3 cellular contexts compared by ENCODE assay signal in the genomic region with DNA sequence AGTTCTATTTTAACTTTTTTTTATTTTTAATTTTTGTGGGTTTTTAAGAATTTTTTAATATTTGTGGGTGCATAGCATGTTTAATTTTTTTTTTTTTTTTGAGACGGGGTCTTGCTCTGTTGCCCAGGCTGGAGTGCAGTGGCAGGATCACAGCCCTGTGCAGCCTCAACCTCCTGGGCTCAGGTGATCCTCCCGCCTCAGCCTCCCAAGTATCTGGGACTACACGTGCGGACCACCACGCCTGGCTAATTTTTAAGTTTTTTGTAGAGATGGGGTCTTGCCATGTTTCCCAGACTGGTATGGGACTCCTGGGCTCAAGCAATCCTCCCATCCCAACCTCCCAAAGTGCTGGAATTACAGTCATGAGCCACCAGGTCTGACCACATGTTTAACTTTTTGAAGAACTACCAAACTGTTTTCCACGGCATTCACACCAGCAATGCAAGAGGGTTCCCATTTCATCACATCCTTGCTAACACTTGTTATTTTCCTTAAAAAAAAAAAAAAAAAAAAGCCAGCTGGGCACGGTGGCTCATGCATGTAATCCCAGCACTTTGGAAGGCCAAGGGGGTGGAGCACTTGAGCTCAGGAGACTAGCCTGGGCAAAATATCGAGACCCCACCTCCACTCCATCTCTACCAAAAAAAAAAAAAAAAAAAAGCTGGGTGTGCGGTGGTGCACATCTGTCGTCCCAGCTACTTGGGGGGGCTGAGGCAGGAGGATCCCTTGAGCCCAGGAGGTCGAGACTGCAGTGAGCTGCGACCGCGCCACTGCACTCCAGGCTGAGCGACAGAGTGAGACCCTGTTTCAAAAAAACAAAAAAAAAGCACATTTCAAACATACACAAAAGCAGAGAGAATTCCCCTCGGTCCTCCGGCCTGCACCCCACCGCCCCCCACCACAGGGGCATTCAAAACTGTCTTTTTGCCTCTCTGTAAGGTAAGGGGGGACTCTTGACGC.
TF ChIP-seq lines count a peak whose summit lies in the region.

No MANE protein-coding gene starts in this region.

TF ChIP-seq in HEK293T, 16 proteins besides CTCF, POLR2A, EP300 and RAD21:
- TF ChIP-seq ZNF384 (IDR thresholded peaks at IDR 0.05) (peak; percentile 72; the same call in 1 of the 2 replicates), FOXM1 (IDR thresholded peaks at IDR 0.05; ENCODE audit: borderline replicate concordance) (no peak)
TF ChIP-seq in HEK293T: peak in this region for 1.

TF ChIP-seq in H1, 55 proteins besides CTCF, POLR2A, EP300 and RAD21:
- no peak for TF ChIP-seq CREB1 (IDR thresholded peaks at IDR 0.05)
- TF ChIP-seq KDM1A (IDR thresholded peaks at IDR 0.05; ENCODE audit: borderline replicate concordance, low read length): no peak

TF ChIP-seq in liver, 16 proteins besides CTCF, POLR2A, EP300 and RAD21:
- TF ChIP-seq TAF1 (conservative IDR thresholded peaks at IDR 0.05): no peak
- TF ChIP-seq, protein P1, sequence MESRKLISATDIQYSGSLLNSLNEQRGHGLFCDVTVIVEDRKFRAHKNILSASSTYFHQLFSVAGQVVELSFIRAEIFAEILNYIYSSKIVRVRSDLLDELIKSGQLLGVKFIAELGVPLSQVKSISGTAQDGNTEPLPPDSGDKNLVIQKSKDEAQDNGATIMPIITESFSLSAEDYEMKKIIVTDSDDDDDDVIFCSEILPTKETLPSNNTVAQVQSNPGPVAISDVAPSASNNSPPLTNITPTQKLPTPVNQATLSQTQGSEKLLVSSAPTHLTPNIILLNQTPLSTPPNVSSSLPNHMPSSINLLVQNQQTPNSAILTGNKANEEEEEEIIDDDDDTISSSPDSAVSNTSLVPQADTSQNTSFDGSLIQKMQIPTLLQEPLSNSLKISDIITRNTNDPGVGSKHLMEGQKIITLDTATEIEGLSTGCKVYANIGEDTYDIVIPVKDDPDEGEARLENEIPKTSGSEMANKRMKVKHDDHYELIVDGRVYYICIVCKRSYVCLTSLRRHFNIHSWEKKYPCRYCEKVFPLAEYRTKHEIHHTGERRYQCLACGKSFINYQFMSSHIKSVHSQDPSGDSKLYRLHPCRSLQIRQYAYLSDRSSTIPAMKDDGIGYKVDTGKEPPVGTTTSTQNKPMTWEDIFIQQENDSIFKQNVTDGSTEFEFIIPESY (IDR thresholded peaks at IDR 0.05): no peak
